In genomic region chr1:198730952-198731351, GRCh38 we compare ENCODE assay signal across 17 cellular contexts.
DNase-seq lines count a peak whose midpoint lies in the region; ATAC-seq lines count a peak whose summit lies in the region.
"Had no signal": no experiment of that assay in that cellular context is flagged by ENCODE, and none has a peak within 500 bp of the region (broad histone marks: within the 10 kb centered on the region; RNA-seq: fewer than 3 reads in every experiment).

No MANE protein-coding gene starts in this region.

- no peak overlapping the region for H3K4me3 ChIP-seq in naive thymus-derived CD4-positive, alpha-beta T cell (ENCODE audit: low read length)
- H3K4me3 ChIP-seq: BLaER1 treated with 17β-estradiol and CSF1 and Interleukin-3, amounts not matched to agents 10 nM and 100 nM had no signal

- no peaks in the 10 kb centered on the region for H3K9me3 ChIP-seq in naive thymus-derived CD4-positive, alpha-beta T cell (ENCODE audit: control insufficient read depth in 2 of 3, low read length in 3 of 3)

- POLR2A ChIA-PET in naive thymus-derived CD4-positive, alpha-beta T cell (lab: Charles Lee): interaction anchor here (0.7 kb wide), 1 partner anchor 15 kb away, joined by 3 read pairs; no protein-coding TSS in a partner anchor

- H3K4me1 ChIP-seq in naive thymus-derived CD4-positive, alpha-beta T cell (ENCODE audit: control insufficient read depth in 2 of 2, insufficient read depth in 2 of 2, low read length in 2 of 2): peaks cover 13 to 18% of the 10 kb centered on the region in 2 donors

- no peak overlapping the region for H3K4me3 Mint-ChIP-seq in activated naive CD4-positive, alpha-beta T cell treated with anti-CD3 and anti-CD28 coated beads, Interleukin-2, amount 50 U/mL, for 24 hours
- no peak overlapping the region for H3K4me3 Mint-ChIP-seq in activated naive CD8-positive, alpha-beta T cell treated with anti-CD3 and anti-CD28 coated beads for 36 hours
- peak overlapping the region in 2 of 10 donors; percentile 14 to 29 for H3K4me3 Mint-ChIP-seq in naive thymus-derived CD4-positive, alpha-beta T cell
- H3K4me3 Mint-ChIP-seq in stimulated activated naive B cell treated with anti-CD40 and anti-IgM and Interleukin-4, amounts not matched to agents 10 μg/mL and 1 μg/mL and 100 μg/mL, for 72 hours: no peak overlapping the region
- H3K4me3 Mint-ChIP-seq: HFFc6 had no signal

- H3K9me3 Mint-ChIP-seq in activated naive CD4-positive, alpha-beta T cell treated with anti-CD3 and anti-CD28 coated beads, Interleukin-2, amount 50 U/mL, for 24 hours: peaks cover 5% of the 10 kb centered on the region
- peaks cover 3% of the 10 kb centered on the region for H3K9me3 Mint-ChIP-seq in activated naive CD8-positive, alpha-beta T cell treated with anti-CD3 and anti-CD28 coated beads for 36 hours
- H3K9me3 Mint-ChIP-seq in naive thymus-derived CD4-positive, alpha-beta T cell: peaks cover 0 to 5% (median 0%) of the 10 kb centered on the region in 11 donors
- H3K9me3 Mint-ChIP-seq in stimulated activated naive B cell treated with anti-CD40 and anti-IgM and Interleukin-4, amounts not matched to agents 10 μg/mL and 1 μg/mL and 100 μg/mL, for 72 hours: peaks cover 0 to 2% of the 10 kb centered on the region in 2 donors
- H3K9me3 Mint-ChIP-seq: HFFc6 had no signal

- H3K27me3 ChIP-seq in naive thymus-derived CD4-positive, alpha-beta T cell (ENCODE audit: control insufficient read depth in 2 of 2, insufficient read depth in 2 of 2, low read length in 2 of 2): no peaks in the 10 kb centered on the region
- H3K27me3 ChIP-seq: BLaER1 treated with 17β-estradiol and CSF1 and Interleukin-3, amounts not matched to agents 10 nM and 100 nM had no signal

- H3K36me3 Mint-ChIP-seq in activated naive CD4-positive, alpha-beta T cell treated with anti-CD3 and anti-CD28 coated beads, Interleukin-2, amount 50 U/mL, for 24 hours: peaks cover 34% of the 10 kb centered on the region
- H3K36me3 Mint-ChIP-seq in activated naive CD8-positive, alpha-beta T cell treated with anti-CD3 and anti-CD28 coated beads for 36 hours: peaks cover 61% of the 10 kb centered on the region
- H3K36me3 Mint-ChIP-seq in naive thymus-derived CD4-positive, alpha-beta T cell: peaks cover 10 to 71% (median 64%) of the 10 kb centered on the region in 5 donors
- peaks cover 25 to 46% of the 10 kb centered on the region in 2 donors for H3K36me3 Mint-ChIP-seq in stimulated activated naive B cell treated with anti-CD40 and anti-IgM and Interleukin-4, amounts not matched to agents 10 μg/mL and 1 μg/mL and 100 μg/mL, for 72 hours

- no peak for ATAC-seq in naive thymus-derived CD4-positive, alpha-beta T cell
- no peak for ATAC-seq in stimulated activated naive B cell treated with anti-CD40 and anti-IgM and Interleukin-4, amounts not matched to agents 10 μg/mL and 1 μg/mL and 100 μg/mL, for 72 hours (replicated peaks)

- no peak overlapping the region for H3K27ac ChIP-seq in naive thymus-derived CD4-positive, alpha-beta T cell (ENCODE audit: low read depth, low read length)
- H3K27ac ChIP-seq: BLaER1 treated with 17β-estradiol and CSF1 and Interleukin-3, amounts not matched to agents 10 nM and 100 nM had no signal

- H3K27me3 Mint-ChIP-seq in activated naive CD4-positive, alpha-beta T cell treated with anti-CD3 and anti-CD28 coated beads, Interleukin-2, amount 50 U/mL, for 24 hours: no peaks in the 10 kb centered on the region
- no peaks in the 10 kb centered on the region for H3K27me3 Mint-ChIP-seq in activated naive CD8-positive, alpha-beta T cell treated with anti-CD3 and anti-CD28 coated beads for 36 hours
- no peaks in the 10 kb centered on the region for H3K27me3 Mint-ChIP-seq in naive thymus-derived CD4-positive, alpha-beta T cell
- no peaks in the 10 kb centered on the region for H3K27me3 Mint-ChIP-seq in stimulated activated naive B cell treated with anti-CD40 and anti-IgM and Interleukin-4, amounts not matched to agents 10 μg/mL and 1 μg/mL and 100 μg/mL, for 72 hours

- peaks cover 23 to 80% (median 76%) of the 10 kb centered on the region in 3 experiments for H3K36me3 ChIP-seq in naive thymus-derived CD4-positive, alpha-beta T cell (ENCODE audit: control insufficient read depth in 2 of 3, insufficient read depth in 3 of 3, low read length in 3 of 3)

- CTCF ChIA-PET in naive thymus-derived CD4-positive, alpha-beta T cell (lab: Charles Lee): interaction anchor here (0.7 to 0.9 kb wide), 2 partner anchors 13 to 110 kb away, joined by 3 read pairs; no protein-coding TSS in a partner anchor

- peak overlapping the region; percentile 94 for H3K27ac Mint-ChIP-seq in activated naive CD4-positive, alpha-beta T cell treated with anti-CD3 and anti-CD28 coated beads, Interleukin-2, amount 50 U/mL, for 24 hours
- peak overlapping the region; percentile 80 for H3K27ac Mint-ChIP-seq in activated naive CD8-positive, alpha-beta T cell treated with anti-CD3 and anti-CD28 coated beads for 36 hours
- peak overlapping the region in 7 of 9 donors; percentile 19 to 87 (median 63) for H3K27ac Mint-ChIP-seq in naive thymus-derived CD4-positive, alpha-beta T cell
- no peak overlapping the region for H3K27ac Mint-ChIP-seq in stimulated activated naive B cell treated with anti-CD40 and anti-IgM and Interleukin-4, amounts not matched to agents 10 μg/mL and 1 μg/mL and 100 μg/mL, for 72 hours
- H3K27ac Mint-ChIP-seq: HFFc6 had no signal

- intact Hi-C loops in naive thymus-derived CD4-positive, alpha-beta T cell (cut with micrococcal nuclease): loop anchor here in 1 of 2 donors (1.0 to 2.0 kb wide), 2 partner anchors 8 to 14 kb away; no protein-coding TSS in a partner anchor

- DNase-seq in activated naive CD4-positive, alpha-beta T cell (lab: John Stamatoyannopoulos, UW): no peak
- peak; percentile 21 for DNase-seq in HCEC 1CT
- no peak for DNase-seq in activated naive CD8-positive, alpha-beta T cell treated with anti-CD3 and anti-CD28 coated beads for 36 hours
- DNase-seq in naive thymus-derived CD4-positive, alpha-beta T cell: no peak
- DNase-seq in AG08395 (ENCODE audit: low spot score): no peak
- DNase-seq in stimulated activated naive B cell treated with anti-CD40 and anti-IgM and Interleukin-4, amounts not matched to agents 10 μg/mL and 1 μg/mL and 100 μg/mL, for 72 hours: no peak
- DNase-seq in T-helper 2 cell: no peak
- DNase-seq: DMS79 treated with DMSO at 0.1 percent for 48 hours, HFFc6, Karpas-422, NCI-H1417 treated with DMSO at 0.1 percent for 48 hours, NCI-H187 treated with DMSO at 0.1 percent for 48 hours, NCI-H2227 treated with DMSO at 0.1 percent for 48 hours, NCI-H524, SHP77 had no signal

- H3K4me1 Mint-ChIP-seq in activated naive CD4-positive, alpha-beta T cell treated with anti-CD3 and anti-CD28 coated beads, Interleukin-2, amount 50 U/mL, for 24 hours: peaks cover 76% of the 10 kb centered on the region
- H3K4me1 Mint-ChIP-seq in activated naive CD8-positive, alpha-beta T cell treated with anti-CD3 and anti-CD28 coated beads for 36 hours: peaks cover 53% of the 10 kb centered on the region
- H3K4me1 Mint-ChIP-seq in naive thymus-derived CD4-positive, alpha-beta T cell: peaks cover 21 to 81% (median 76%) of the 10 kb centered on the region in 7 donors
- peaks cover 7 to 37% of the 10 kb centered on the region in 2 donors for H3K4me1 Mint-ChIP-seq in stimulated activated naive B cell treated with anti-CD40 and anti-IgM and Interleukin-4, amounts not matched to agents 10 μg/mL and 1 μg/mL and 100 μg/mL, for 72 hours
